In the genomic region with DNA sequence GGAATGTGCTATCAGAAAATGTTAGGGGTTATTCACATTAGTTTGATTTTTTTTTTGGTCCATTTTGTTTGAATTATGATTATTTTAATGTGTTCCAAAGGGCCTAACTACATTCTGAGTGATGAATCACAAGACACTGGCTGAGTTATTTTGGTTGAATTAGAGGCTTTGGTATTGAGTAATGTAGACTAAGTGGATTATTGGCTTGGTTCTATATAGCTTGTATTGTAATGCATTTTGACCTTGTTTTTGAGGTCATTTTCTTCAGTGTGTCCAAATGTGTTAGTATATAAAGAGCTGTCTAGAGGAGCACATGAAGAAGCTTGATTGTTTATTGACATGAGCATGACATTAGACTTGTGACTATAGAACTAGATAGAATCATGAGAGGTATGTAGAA, we compare ENCODE assay signal across 1 cellular context.
TF ChIP-seq lines count a peak whose summit lies in the region.

No MANE protein-coding gene starts in this region.

TF ChIP-seq in HepG2, 621 proteins besides CTCF, POLR2A, EP300 and RAD21:
- no peak for TF ChIP-seq YEATS4 (CRISPR knock-in tag; IDR thresholded peaks at IDR 0.05; ENCODE audit: borderline replicate concordance)
- TF ChIP-seq ATRX (CRISPR knock-in tag; IDR thresholded peaks at IDR 0.05; ENCODE audit: borderline replicate concordance), result no peak
- no peak for TF ChIP-seq ZNF629 (CRISPR knock-in tag; conservative IDR thresholded peaks at IDR 0.05)
- TF ChIP-seq, protein P1, sequence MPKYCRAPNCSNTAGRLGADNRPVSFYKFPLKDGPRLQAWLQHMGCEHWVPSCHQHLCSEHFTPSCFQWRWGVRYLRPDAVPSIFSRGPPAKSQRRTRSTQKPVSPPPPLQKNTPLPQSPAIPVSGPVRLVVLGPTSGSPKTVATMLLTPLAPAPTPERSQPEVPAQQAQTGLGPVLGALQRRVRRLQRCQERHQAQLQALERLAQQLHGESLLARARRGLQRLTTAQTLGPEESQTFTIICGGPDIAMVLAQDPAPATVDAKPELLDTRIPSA (CRISPR knock-in tag; IDR thresholded peaks at IDR 0.05; ENCODE audit: borderline replicate concordance), result no peak
- no peak for TF ChIP-seq NR2F1 (CRISPR knock-in tag; IDR thresholded peaks at IDR 0.05)
- TF ChIP-seq AGO1 (IDR thresholded peaks at IDR 0.05; ENCODE audit: low read depth, low read length, poor library complexity, severe bottlenecking), result no peak
- no peak for TF ChIP-seq POGZ (CRISPR knock-in tag; IDR thresholded peaks at IDR 0.05)
- no peak for TF ChIP-seq HNRNPK (IDR thresholded peaks at IDR 0.05; ENCODE audit: low read depth, low read length, poor library complexity, severe bottlenecking)
- TF ChIP-seq ZNF607 (CRISPR knock-in tag; IDR thresholded peaks at IDR 0.05; ENCODE audit: borderline replicate concordance), result no peak
- no peak for TF ChIP-seq RCOR2 (CRISPR knock-in tag; IDR thresholded peaks at IDR 0.05)
